In the genomic region with DNA sequence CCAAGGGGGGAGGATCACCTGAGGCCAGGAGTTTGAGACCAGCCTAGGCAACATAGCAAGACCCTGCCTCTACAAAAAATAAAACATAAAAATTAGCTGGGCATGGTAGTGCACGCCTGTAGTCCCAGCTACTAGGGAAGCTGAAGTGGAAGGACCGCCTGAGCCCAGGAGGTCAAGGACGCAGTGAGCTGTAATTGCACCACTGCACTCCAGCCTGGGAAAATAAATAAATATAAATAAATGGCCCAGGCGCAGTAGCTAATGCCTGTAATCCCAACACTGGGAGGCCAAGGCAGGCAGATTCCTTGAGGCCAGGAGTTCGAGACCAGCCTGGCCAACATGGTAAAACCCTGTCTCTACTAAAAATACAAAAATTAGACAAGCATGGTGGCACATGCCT, we compare ENCODE assay signal across 6 cellular contexts. TPM values are rescaled to one million over a fixed set of nuclear protein-coding genes. Genes with fewer than 3 reads are reported as not detected.
"Had no signal": no experiment of that assay in that cellular context is flagged by ENCODE, and none has a peak within 500 bp of the region (broad histone marks: within the 10 kb centered on the region; RNA-seq: fewer than 3 reads in every experiment).

No MANE protein-coding gene starts in this region.

RNA-seq across cellular contexts. Expression of a gene that starts 39.2 kb away (rescaled TPM):
- total RNA-seq: GM23248, H4, H7, HT1080, IMR-90 had no signal
- polyA plus RNA-seq: GM23248 had no signal

RNA-seq across cellular contexts. Expression of a gene that starts 44.3 kb away (rescaled TPM):
- total RNA-seq: GM23248, H4, HT1080, IMR-90, K562 had no signal
- polyA plus RNA-seq: IMR-90 had no signal
